ENCODE assay signal across 9 cellular contexts in genomic region chr2:10006248-10007147, GRCh38. TPM values are rescaled to one million over a fixed set of nuclear protein-coding genes. Genes with fewer than 3 reads are reported as not detected.
A peak's percentile ranks its signal among the peaks of the same experiment; 100 is the strongest.
DNase-seq lines count a peak whose midpoint lies in the region; TF ChIP-seq lines count a peak whose summit lies in the region.
"Had no signal": no experiment of that assay in that cellular context is flagged by ENCODE, and none has a peak within 500 bp of the region (broad histone marks: within the 10 kb centered on the region; RNA-seq: fewer than 3 reads in every experiment).

No MANE protein-coding gene starts in this region.

- H3K4me3 ChIP-seq in rectal smooth muscle tissue (ENCODE audit: low read length) = no peak overlapping the region
- no peak overlapping the region for H3K4me3 ChIP-seq in foreskin fibroblast (ENCODE audit: low read depth in 1 of 2, low read length in 2 of 2)

- H3K4me1 ChIP-seq in rectal smooth muscle tissue (ENCODE audit: control insufficient read depth, insufficient read depth, low read length) = peaks cover 29% of the 10 kb centered on the region

- H3K9ac ChIP-seq in rectal smooth muscle tissue (ENCODE audit: low read length) = no peak overlapping the region

- no peaks in the 10 kb centered on the region for H3K27me3 ChIP-seq in rectal smooth muscle tissue (ENCODE audit: control insufficient read depth, insufficient read depth, low read length)

- intact Hi-C loops in cardiac septum (cut with DNase I) = no loop called here

- H3K36me3 ChIP-seq in rectal smooth muscle tissue (ENCODE audit: control insufficient read depth, insufficient read depth, low read length) = no peaks in the 10 kb centered on the region

- DNase-seq in ELF-1 (ENCODE audit: low read depth, low spot score) (peak; percentile 30), NCI-H748 (lab: John Stamatoyannopoulos, UW; ENCODE audit: unreplicated experiment) (peak; percentile 76), cardiac septum (ENCODE audit: low spot score) (peak; percentile 84), LoVo (ENCODE audit: low spot score) (no peak), foreskin fibroblast (no peak), COLO668 (lab: John Stamatoyannopoulos, UW; ENCODE audit: unreplicated experiment) (no peak), GM03348 (ENCODE audit: low spot score) (no peak)
- DNase-seq: NCI-H2081 treated with DMSO at 0.1 percent for 48 hours had no signal

- TF ChIP-seq CTCF in foreskin fibroblast (IDR thresholded peaks at IDR 0.05; ENCODE audit: low read depth, low read length) = no peak

- H3K27ac ChIP-seq in rectal smooth muscle tissue (ENCODE audit: low read depth, low read length) = peak overlapping the region; percentile 44

RNA-seq across cellular contexts. Expression of gene KLF11, which starts 36.9 kb away (rescaled TPM):
- total RNA-seq in cardiac septum = 22.3 TPM

RNA-seq across cellular contexts. Expression of gene GRHL1, which starts 55.0 kb away (rescaled TPM):
- 1.1 TPM for total RNA-seq in cardiac septum

Comparison
In these comparisons a context has a peak if more than half of its experiments do, and no peak if none do; other contexts are left out.
1. DNase-seq: peak in ELF-1 (single experiment), NCI-H748 (single experiment) and cardiac septum (single experiment); none in LoVo (single experiment), foreskin fibroblast (0 of 2), COLO668 (single experiment) and GM03348 (single experiment).